ENCODE assay signal across 11 cellular contexts in genomic region chr2:111145103-111145760, GRCh38.
"Had no signal": no experiment of that assay in that cellular context is flagged by ENCODE, and none has a peak within 500 bp of the region (broad histone marks: within the 10 kb centered on the region; RNA-seq: fewer than 3 reads in every experiment).

No MANE protein-coding gene starts in this region.

- H3K4me3 Mint-ChIP-seq: activated T-helper 17 cell treated with anti-CD3 and anti-CD28 coated beads, Interleukin-2, amount 50 U/mL, for 72 hours; immature natural killer cell had no signal

- H3K27me3 Mint-ChIP-seq: activated T-helper 17 cell treated with anti-CD3 and anti-CD28 coated beads, Interleukin-2, amount 50 U/mL, for 72 hours had no signal

- H3K9me3 Mint-ChIP-seq: activated T-helper 17 cell treated with anti-CD3 and anti-CD28 coated beads, Interleukin-2, amount 50 U/mL, for 72 hours; immature natural killer cell had no signal

- DNase-seq: activated naive CD4-positive, alpha-beta T cell treated with anti-CD3 and anti-CD28 coated beads, Interleukin-2, amount 50 U/mL, for 16 hours; glutamatergic neuron; immature natural killer cell; lower lobe of right lung; midbrain; retina; stimulated activated CD4-positive, alpha-beta T cell treated with anti-CD3 and anti-CD28 coated beads, Interleukin-15, amount 100 ng/mL, for 24 hours; stimulated activated CD4-positive, alpha-beta T cell treated with anti-CD3 and anti-CD28 coated beads, Interleukin-4, amount 100 ng/mL, for 4 hours; T1000 had no signal

- H3K27ac Mint-ChIP-seq: activated T-helper 17 cell treated with anti-CD3 and anti-CD28 coated beads, Interleukin-2, amount 50 U/mL, for 72 hours; immature natural killer cell had no signal

- ATAC-seq: activated T-helper 17 cell treated with anti-CD3 and anti-CD28 coated beads, Interleukin-2, amount 50 U/mL, for 72 hours; esophagus mucosa; lower lobe of right lung had no signal
